In the genomic region with DNA sequence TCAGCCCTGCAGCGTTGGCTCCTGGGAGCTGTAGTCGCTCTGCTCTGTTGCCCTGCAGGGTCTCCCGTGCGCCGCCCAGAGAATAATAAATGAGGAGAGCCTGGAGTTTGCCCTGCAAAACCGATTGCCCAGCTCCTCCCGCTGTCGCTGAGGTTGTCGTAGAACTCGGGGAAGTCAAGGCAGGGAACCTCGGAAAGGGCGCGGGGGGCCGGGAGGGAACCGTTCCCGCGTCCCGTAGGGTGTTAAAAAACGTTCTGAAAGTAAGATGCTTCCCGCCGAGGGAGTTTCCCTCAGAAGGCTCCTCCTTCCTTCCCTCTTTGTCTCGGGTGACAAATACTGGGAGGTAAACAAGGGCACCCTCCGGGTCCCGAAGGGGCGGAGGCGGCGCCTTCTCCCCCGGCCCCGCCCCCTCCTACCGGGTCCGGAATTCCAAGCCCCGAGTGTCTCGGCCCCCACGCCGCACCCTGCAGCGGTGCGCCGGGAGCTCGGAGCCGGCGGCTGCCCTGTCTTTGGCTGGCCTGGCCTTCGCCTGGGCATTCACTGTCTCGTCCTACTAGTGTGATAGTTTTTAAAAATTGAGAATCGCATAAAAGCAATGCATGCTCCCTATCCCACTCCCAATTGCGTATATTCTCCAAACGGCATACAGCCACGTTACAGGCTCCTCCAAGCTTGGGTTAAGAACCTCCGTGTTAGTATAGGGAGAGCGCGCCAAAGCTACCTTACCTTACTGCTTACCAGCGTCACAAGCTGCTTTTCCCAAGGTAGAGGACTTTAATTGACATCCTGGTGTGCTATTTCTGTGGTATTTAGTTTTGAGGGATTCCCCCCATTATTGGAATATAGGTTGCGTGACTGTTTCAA, we compare ENCODE assay signal across 1 cellular context.
A peak's percentile ranks its signal among the peaks of the same experiment; 100 is the strongest.
TF ChIP-seq lines count a peak whose summit lies in the region.

No MANE protein-coding gene starts in this region.

TF ChIP-seq in HepG2, 621 proteins besides CTCF, POLR2A, EP300 and RAD21 (continued from another document and continues in another):
- TF ChIP-seq, protein P1, sequence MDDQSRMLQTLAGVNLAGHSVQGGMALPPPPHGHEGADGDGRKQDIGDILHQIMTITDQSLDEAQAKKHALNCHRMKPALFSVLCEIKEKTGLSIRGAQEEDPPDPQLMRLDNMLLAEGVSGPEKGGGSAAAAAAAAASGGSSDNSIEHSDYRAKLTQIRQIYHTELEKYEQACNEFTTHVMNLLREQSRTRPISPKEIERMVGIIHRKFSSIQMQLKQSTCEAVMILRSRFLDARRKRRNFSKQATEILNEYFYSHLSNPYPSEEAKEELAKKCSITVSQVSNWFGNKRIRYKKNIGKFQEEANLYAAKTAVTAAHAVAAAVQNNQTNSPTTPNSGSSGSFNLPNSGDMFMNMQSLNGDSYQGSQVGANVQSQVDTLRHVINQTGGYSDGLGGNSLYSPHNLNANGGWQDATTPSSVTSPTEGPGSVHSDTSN (CRISPR knock-in tag; IDR thresholded peaks at IDR 0.05; ENCODE audit: borderline replicate concordance): no peak
- TF ChIP-seq POGZ (CRISPR knock-in tag; IDR thresholded peaks at IDR 0.05) (no peak; the same call in 1 of the 2 replicates), RFXAP (CRISPR knock-in tag; IDR thresholded peaks at IDR 0.05; ENCODE audit: borderline replicate concordance) (no peak), KLF6 (CRISPR knock-in tag; IDR thresholded peaks at IDR 0.05) (no peak; the same call in 1 of the 2 replicates), ZNF780A (CRISPR knock-in tag; IDR thresholded peaks at IDR 0.05) (no peak; the same call in 1 of the 2 replicates), YEATS2 (CRISPR knock-in tag; IDR thresholded peaks at IDR 0.05; ENCODE audit: borderline replicate concordance) (no peak), TCF7L2 (IDR thresholded peaks at IDR 0.05; ENCODE audit: low read depth, low read length) (no peak), TP53 (CRISPR knock-in tag; conservative IDR thresholded peaks at IDR 0.05) (no peak), NR1H2 (CRISPR knock-in tag; IDR thresholded peaks at IDR 0.05; ENCODE audit: borderline replicate concordance, low read depth) (no peak), ZSCAN25 (CRISPR knock-in tag; IDR thresholded peaks at IDR 0.05) (no peak), ZNF251 (CRISPR knock-in tag; IDR thresholded peaks at IDR 0.05) (no peak), PHF8 (CRISPR knock-in tag; IDR thresholded peaks at IDR 0.05) (peak; percentile 53; the same call in 1 of the 2 replicates), MED13 (CRISPR knock-in tag; IDR thresholded peaks at IDR 0.05) (no peak), HDAC2 (CRISPR knock-in tag; IDR thresholded peaks at IDR 0.05) (no peak), KLF12 (CRISPR knock-in tag; IDR thresholded peaks at IDR 0.05; ENCODE audit: borderline replicate concordance) (peak; percentile 41; the same call in 1 of the 2 replicates), ZKSCAN5 (CRISPR knock-in tag; IDR thresholded peaks at IDR 0.05) (no peak), PLRG1 (conservative IDR thresholded peaks at IDR 0.05) (no peak), GZF1 (CRISPR knock-in tag; IDR thresholded peaks at IDR 0.05) (no peak), SOX6 (IDR thresholded peaks at IDR 0.05) (no peak), SOX6 (CRISPR knock-in tag; IDR thresholded peaks at IDR 0.05) (peak; percentile 46), THYN1 (CRISPR knock-in tag; IDR thresholded peaks at IDR 0.05; ENCODE audit: borderline replicate concordance, low read depth) (no peak), MYC (CRISPR knock-in tag; IDR thresholded peaks at IDR 0.05; ENCODE audit: borderline replicate concordance) (peak; percentile 61; the same call in 1 of the 2 replicates)
- TF ChIP-seq, protein P2, sequence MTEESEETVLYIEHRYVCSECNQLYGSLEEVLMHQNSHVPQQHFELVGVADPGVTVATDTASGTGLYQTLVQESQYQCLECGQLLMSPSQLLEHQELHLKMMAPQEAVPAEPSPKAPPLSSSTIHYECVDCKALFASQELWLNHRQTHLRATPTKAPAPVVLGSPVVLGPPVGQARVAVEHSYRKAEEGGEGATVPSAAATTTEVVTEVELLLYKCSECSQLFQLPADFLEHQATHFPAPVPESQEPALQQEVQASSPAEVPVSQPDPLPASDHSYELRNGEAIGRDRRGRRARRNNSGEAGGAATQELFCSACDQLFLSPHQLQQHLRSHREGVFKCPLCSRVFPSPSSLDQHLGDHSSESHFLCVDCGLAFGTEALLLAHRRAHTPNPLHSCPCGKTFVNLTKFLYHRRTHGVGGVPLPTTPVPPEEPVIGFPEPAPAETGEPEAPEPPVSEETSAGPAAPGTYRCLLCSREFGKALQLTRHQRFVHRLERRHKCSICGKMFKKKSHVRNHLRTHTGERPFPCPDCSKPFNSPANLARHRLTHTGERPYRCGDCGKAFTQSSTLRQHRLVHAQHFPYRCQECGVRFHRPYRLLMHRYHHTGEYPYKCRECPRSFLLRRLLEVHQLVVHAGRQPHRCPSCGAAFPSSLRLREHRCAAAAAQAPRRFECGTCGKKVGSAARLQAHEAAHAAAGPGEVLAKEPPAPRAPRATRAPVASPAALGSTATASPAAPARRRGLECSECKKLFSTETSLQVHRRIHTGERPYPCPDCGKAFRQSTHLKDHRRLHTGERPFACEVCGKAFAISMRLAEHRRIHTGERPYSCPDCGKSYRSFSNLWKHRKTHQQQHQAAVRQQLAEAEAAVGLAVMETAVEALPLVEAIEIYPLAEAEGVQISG (CRISPR knock-in tag; IDR thresholded peaks at IDR 0.05): no peak
- TF ChIP-seq, protein P3, sequence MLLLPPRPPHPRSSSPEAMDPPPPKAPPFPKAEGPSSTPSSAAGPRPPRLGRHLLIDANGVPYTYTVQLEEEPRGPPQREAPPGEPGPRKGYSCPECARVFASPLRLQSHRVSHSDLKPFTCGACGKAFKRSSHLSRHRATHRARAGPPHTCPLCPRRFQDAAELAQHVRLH (CRISPR knock-in tag; IDR thresholded peaks at IDR 0.05; ENCODE audit: borderline replicate concordance, low read depth): 0 out of 2 replicates have a peak, but pooled peaks have one; percentile 29
- TF ChIP-seq, protein P4, sequence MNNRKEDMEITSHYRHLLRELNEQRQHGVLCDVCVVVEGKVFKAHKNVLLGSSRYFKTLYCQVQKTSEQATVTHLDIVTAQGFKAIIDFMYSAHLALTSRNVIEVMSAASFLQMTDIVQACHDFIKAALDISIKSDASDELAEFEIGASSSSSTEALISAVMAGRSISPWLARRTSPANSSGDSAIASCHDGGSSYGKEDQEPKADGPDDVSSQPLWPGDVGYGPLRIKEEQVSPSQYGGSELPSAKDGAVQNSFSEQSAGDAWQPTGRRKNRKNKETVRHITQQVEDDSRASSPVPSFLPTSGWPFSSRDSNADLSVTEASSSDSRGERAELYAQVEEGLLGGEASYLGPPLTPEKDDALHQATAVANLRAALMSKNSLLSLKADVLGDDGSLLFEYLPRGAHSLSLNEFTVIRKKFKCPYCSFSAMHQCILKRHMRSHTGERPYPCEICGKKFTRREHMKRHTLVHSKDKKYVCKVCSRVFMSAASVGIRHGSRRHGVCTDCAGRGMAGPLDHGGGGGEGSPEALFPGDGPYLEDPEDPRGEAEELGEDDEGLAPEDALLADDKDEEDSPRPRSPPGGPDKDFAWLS (CRISPR knock-in tag; IDR thresholded peaks at IDR 0.05; ENCODE audit: borderline replicate concordance): no peak
- TF ChIP-seq, protein P5, sequence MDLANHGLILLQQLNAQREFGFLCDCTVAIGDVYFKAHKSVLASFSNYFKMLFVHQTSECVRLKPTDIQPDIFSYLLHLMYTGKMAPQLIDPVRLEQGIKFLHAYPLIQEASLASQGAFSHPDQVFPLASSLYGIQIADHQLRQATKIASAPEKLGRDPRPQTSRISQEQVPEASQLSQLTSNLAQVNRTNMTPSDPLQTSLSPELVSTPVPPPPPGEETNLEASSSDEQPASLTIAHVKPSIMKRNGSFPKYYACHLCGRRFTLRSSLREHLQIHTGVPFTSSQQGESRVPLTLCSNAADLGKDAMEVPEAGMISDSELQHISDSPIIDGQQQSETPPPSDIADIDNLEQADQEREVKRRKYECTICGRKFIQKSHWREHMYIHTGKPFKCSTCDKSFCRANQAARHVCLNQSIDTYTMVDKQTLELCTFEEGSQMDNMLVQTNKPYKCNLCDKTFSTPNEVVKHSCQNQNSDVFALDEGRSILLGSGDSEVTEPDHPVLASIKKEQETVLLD (CRISPR knock-in tag; IDR thresholded peaks at IDR 0.05; ENCODE audit: low read depth): peak; percentile 5; the same call in 1 of the 2 replicates
- TF ChIP-seq, protein P6, sequence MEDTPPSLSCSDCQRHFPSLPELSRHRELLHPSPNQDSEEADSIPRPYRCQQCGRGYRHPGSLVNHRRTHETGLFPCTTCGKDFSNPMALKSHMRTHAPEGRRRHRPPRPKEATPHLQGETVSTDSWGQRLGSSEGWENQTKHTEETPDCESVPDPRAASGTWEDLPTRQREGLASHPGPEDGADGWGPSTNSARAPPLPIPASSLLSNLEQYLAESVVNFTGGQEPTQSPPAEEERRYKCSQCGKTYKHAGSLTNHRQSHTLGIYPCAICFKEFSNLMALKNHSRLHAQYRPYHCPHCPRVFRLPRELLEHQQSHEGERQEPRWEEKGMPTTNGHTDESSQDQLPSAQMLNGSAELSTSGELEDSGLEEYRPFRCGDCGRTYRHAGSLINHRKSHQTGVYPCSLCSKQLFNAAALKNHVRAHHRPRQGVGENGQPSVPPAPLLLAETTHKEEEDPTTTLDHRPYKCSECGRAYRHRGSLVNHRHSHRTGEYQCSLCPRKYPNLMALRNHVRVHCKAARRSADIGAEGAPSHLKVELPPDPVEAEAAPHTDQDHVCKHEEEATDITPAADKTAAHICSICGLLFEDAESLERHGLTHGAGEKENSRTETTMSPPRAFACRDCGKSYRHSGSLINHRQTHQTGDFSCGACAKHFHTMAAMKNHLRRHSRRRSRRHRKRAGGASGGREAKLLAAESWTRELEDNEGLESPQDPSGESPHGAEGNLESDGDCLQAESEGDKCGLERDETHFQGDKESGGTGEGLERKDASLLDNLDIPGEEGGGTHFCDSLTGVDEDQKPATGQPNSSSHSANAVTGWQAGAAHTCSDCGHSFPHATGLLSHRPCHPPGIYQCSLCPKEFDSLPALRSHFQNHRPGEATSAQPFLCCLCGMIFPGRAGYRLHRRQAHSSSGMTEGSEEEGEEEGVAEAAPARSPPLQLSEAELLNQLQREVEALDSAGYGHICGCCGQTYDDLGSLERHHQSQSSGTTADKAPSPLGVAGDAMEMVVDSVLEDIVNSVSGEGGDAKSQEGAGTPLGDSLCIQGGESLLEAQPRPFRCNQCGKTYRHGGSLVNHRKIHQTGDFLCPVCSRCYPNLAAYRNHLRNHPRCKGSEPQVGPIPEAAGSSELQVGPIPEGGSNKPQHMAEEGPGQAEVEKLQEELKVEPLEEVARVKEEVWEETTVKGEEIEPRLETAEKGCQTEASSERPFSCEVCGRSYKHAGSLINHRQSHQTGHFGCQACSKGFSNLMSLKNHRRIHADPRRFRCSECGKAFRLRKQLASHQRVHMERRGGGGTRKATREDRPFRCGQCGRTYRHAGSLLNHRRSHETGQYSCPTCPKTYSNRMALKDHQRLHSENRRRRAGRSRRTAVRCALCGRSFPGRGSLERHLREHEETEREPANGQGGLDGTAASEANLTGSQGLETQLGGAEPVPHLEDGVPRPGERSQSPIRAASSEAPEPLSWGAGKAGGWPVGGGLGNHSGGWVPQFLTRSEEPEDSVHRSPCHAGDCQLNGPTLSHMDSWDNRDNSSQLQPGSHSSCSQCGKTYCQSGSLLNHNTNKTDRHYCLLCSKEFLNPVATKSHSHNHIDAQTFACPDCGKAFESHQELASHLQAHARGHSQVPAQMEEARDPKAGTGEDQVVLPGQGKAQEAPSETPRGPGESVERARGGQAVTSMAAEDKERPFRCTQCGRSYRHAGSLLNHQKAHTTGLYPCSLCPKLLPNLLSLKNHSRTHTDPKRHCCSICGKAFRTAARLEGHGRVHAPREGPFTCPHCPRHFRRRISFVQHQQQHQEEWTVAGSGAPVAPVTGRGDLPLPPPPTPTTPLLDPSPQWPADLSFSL (CRISPR knock-in tag; IDR thresholded peaks at IDR 0.05): no peak
- TF ChIP-seq, protein P7, sequence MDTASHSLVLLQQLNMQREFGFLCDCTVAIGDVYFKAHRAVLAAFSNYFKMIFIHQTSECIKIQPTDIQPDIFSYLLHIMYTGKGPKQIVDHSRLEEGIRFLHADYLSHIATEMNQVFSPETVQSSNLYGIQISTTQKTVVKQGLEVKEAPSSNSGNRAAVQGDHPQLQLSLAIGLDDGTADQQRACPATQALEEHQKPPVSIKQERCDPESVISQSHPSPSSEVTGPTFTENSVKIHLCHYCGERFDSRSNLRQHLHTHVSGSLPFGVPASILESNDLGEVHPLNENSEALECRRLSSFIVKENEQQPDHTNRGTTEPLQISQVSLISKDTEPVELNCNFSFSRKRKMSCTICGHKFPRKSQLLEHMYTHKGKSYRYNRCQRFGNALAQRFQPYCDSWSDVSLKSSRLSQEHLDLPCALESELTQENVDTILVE (CRISPR knock-in tag; IDR thresholded peaks at IDR 0.05): no peak
- TF ChIP-seq, protein P8, sequence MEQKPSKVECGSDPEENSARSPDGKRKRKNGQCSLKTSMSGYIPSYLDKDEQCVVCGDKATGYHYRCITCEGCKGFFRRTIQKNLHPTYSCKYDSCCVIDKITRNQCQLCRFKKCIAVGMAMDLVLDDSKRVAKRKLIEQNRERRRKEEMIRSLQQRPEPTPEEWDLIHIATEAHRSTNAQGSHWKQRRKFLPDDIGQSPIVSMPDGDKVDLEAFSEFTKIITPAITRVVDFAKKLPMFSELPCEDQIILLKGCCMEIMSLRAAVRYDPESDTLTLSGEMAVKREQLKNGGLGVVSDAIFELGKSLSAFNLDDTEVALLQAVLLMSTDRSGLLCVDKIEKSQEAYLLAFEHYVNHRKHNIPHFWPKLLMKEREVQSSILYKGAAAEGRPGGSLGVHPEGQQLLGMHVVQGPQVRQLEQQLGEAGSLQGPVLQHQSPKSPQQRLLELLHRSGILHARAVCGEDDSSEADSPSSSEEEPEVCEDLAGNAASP (CRISPR knock-in tag; IDR thresholded peaks at IDR 0.05; ENCODE audit: borderline replicate concordance): no peak; the same call in 1 of the 2 replicates
